In genomic region chr2:218285604-218286003, GRCh38 we compare ENCODE assay signal across 7 cellular contexts. TPM values are rescaled to one million over a fixed set of nuclear protein-coding genes. Genes with fewer than 3 reads are reported as not detected.
DNase-seq lines count a peak whose midpoint lies in the region; ATAC-seq and TF ChIP-seq lines count a peak whose summit lies in the region.

No MANE protein-coding gene starts in this region.

- H3K27ac Mint-ChIP-seq in activated naive CD8-positive, alpha-beta T cell treated with anti-CD3 and anti-CD28 coated beads, Interleukin-2, amount 50 U/mL, for 24 hours: peak overlapping the region; percentile 98
- peak overlapping the region; percentile 98 for H3K27ac Mint-ChIP-seq in stimulated activated naive B cell treated with anti-CD40 and anti-IgM and Interleukin-4, amounts not matched to agents 10 μg/mL and 1 μg/mL and 100 μg/mL, for 72 hours

- no peak overlapping the region for H3K9ac ChIP-seq in Karpas-422 (ENCODE audit: low read length)

- H3K4me3 ChIP-seq in Karpas-422 (ENCODE audit: low read length) (no peak overlapping the region), right cardiac atrium (ENCODE audit: low read length) (no peak overlapping the region)

- H3K4me1 ChIP-seq in Karpas-422 (ENCODE audit: low read length): peaks cover 38% of the 10 kb centered on the region
- peaks cover 39% of the 10 kb centered on the region for H3K4me1 ChIP-seq in right cardiac atrium (ENCODE audit: control insufficient read depth, insufficient read depth, low read length)

- no peaks in the 10 kb centered on the region for H3K27me3 ChIP-seq in Karpas-422 (ENCODE audit: low read length)
- no peaks in the 10 kb centered on the region for H3K27me3 ChIP-seq in right cardiac atrium (ENCODE audit: control insufficient read depth, insufficient read depth)

- WGBS in right cardiac atrium: 22% methylated on average over 6 of the region's 6 CpGs

- peak overlapping the region; percentile 83 for H3K4me3 Mint-ChIP-seq in activated naive CD8-positive, alpha-beta T cell treated with anti-CD3 and anti-CD28 coated beads, Interleukin-2, amount 50 U/mL, for 24 hours
- peak overlapping the region; percentile 83 to 94 for H3K4me3 Mint-ChIP-seq in stimulated activated naive B cell treated with anti-CD40 and anti-IgM and Interleukin-4, amounts not matched to agents 10 μg/mL and 1 μg/mL and 100 μg/mL, for 72 hours

- POLR2A ChIA-PET in HEK293T (lab: Yijun Ruan, JAX): interaction anchor here (1.4 to 2.8 kb wide), 3 partner anchors 11 to 15 kb away, joined by 4 to 22 read pairs (median 11); partner anchors contain the start of genes AAMP and PNKD

- no peak for ATAC-seq in activated naive CD8-positive, alpha-beta T cell treated with anti-CD3 and anti-CD28 coated beads, Interleukin-2, amount 50 U/mL, for 24 hours
- peak; percentile 7 to 31 for ATAC-seq in right cardiac atrium
- no peak for ATAC-seq in stimulated activated naive B cell treated with anti-CD40 and anti-IgM and Interleukin-4, amounts not matched to agents 10 μg/mL and 1 μg/mL and 100 μg/mL, for 72 hours (replicated peaks)

- H4K20me1 ChIP-seq in Karpas-422 (ENCODE audit: insufficient read depth, low read depth, low read length): no peaks in the 10 kb centered on the region

- H3K9me3 ChIP-seq in Karpas-422 (ENCODE audit: low read length) (no peaks in the 10 kb centered on the region), right cardiac atrium (ENCODE audit: control insufficient read depth, low read length) (no peaks in the 10 kb centered on the region)

- H2AFZ ChIP-seq in Karpas-422 (ENCODE audit: low read length): no peak overlapping the region

- no peaks in the 10 kb centered on the region for H3K79me2 ChIP-seq in Karpas-422 (ENCODE audit: low read length)

- H3K27me3 Mint-ChIP-seq in activated naive CD8-positive, alpha-beta T cell treated with anti-CD3 and anti-CD28 coated beads, Interleukin-2, amount 50 U/mL, for 24 hours: no peaks in the 10 kb centered on the region
- no peaks in the 10 kb centered on the region for H3K27me3 Mint-ChIP-seq in stimulated activated naive B cell treated with anti-CD40 and anti-IgM and Interleukin-4, amounts not matched to agents 10 μg/mL and 1 μg/mL and 100 μg/mL, for 72 hours

- no peaks in the 10 kb centered on the region for H3K36me3 ChIP-seq in Karpas-422 (ENCODE audit: insufficient read depth, low read length)

- CTCF ChIA-PET in HEK293T (lab: Yijun Ruan, JAX): interaction anchor here (2.7 kb wide), 1 partner anchor 13 kb away, joined by 23 read pairs; no protein-coding TSS in a partner anchor

- H3K27ac ChIP-seq in Karpas-422 (ENCODE audit: low read length) (no peak overlapping the region), right cardiac atrium (ENCODE audit: low read length) (peak overlapping the region; percentile 100)

- peaks cover 12% of the 10 kb centered on the region for H3K36me3 Mint-ChIP-seq in activated naive CD8-positive, alpha-beta T cell treated with anti-CD3 and anti-CD28 coated beads, Interleukin-2, amount 50 U/mL, for 24 hours (ENCODE audit: low read depth)
- H3K36me3 Mint-ChIP-seq in stimulated activated naive B cell treated with anti-CD40 and anti-IgM and Interleukin-4, amounts not matched to agents 10 μg/mL and 1 μg/mL and 100 μg/mL, for 72 hours: peaks cover 5 to 21% of the 10 kb centered on the region in 2 donors

- intact Hi-C loops in right cardiac atrium (cut with DNase I): no loop called here

- H3K4me1 Mint-ChIP-seq in activated naive CD8-positive, alpha-beta T cell treated with anti-CD3 and anti-CD28 coated beads, Interleukin-2, amount 50 U/mL, for 24 hours: peaks cover 76% of the 10 kb centered on the region
- H3K4me1 Mint-ChIP-seq in stimulated activated naive B cell treated with anti-CD40 and anti-IgM and Interleukin-4, amounts not matched to agents 10 μg/mL and 1 μg/mL and 100 μg/mL, for 72 hours: peaks cover 58 to 80% of the 10 kb centered on the region in 2 donors

- no peaks in the 10 kb centered on the region for H3K9me2 ChIP-seq in Karpas-422 (replicated peaks; ENCODE audit: insufficient read depth, low read length)

- DNase-seq in Karpas-422 (no peak), right cardiac atrium (peak; percentile 76 to 85 (median 82)), cerebellar nuclear complex (lab: John Stamatoyannopoulos, UW) (no peak), HEK293T (ENCODE audit: extremely low spot score) (no peak), H4 (ENCODE audit: low spot score) (no peak)
- no peak for DNase-seq in activated naive CD8-positive, alpha-beta T cell treated with anti-CD3 and anti-CD28 coated beads, Interleukin-2, amount 50 U/mL, for 24 hours
- no peak for DNase-seq in stimulated activated naive B cell treated with anti-CD40 and anti-IgM and Interleukin-4, amounts not matched to agents 10 μg/mL and 1 μg/mL and 100 μg/mL, for 72 hours

- no peaks in the 10 kb centered on the region for H3K9me3 Mint-ChIP-seq in activated naive CD8-positive, alpha-beta T cell treated with anti-CD3 and anti-CD28 coated beads, Interleukin-2, amount 50 U/mL, for 24 hours
- H3K9me3 Mint-ChIP-seq in stimulated activated naive B cell treated with anti-CD40 and anti-IgM and Interleukin-4, amounts not matched to agents 10 μg/mL and 1 μg/mL and 100 μg/mL, for 72 hours: no peaks in the 10 kb centered on the region

- H3K4me2 ChIP-seq in Karpas-422 (ENCODE audit: low read depth, low read length, poor library complexity, severe bottlenecking): peak overlapping the region; percentile 72

TF ChIP-seq in HEK293T, 16 proteins besides CTCF, POLR2A, EP300 and RAD21:
- TF ChIP-seq BHLHE40 (IDR thresholded peaks at IDR 0.05; ENCODE audit: borderline replicate concordance): no peak
- no peak for TF ChIP-seq HDGF (IDR thresholded peaks at IDR 0.05; ENCODE audit: borderline replicate concordance)
- no peak for TF ChIP-seq CTBP1 (IDR thresholded peaks at IDR 0.05; ENCODE audit: borderline replicate concordance)
- TF ChIP-seq LEF1 (IDR thresholded peaks at IDR 0.05; ENCODE audit: borderline replicate concordance): no peak
- TF ChIP-seq FOXA1 (IDR thresholded peaks at IDR 0.05): no peak
- no peak for TF ChIP-seq SUZ12 (IDR thresholded peaks at IDR 0.05)
- no peak for TF ChIP-seq FOXK2 (IDR thresholded peaks at IDR 0.05)
- no peak for TF ChIP-seq ELF4 (IDR thresholded peaks at IDR 0.05)
- no peak for TF ChIP-seq TARDBP (IDR thresholded peaks at IDR 0.05)
- no peak for TF ChIP-seq L3MBTL2 (conservative IDR thresholded peaks at IDR 0.05)
- TF ChIP-seq, protein P1, sequence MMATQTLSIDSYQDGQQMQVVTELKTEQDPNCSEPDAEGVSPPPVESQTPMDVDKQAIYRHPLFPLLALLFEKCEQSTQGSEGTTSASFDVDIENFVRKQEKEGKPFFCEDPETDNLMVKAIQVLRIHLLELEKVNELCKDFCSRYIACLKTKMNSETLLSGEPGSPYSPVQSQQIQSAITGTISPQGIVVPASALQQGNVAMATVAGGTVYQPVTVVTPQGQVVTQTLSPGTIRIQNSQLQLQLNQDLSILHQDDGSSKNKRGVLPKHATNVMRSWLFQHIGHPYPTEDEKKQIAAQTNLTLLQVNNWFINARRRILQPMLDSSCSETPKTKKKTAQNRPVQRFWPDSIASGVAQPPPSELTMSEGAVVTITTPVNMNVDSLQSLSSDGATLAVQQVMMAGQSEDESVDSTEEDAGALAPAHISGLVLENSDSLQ (IDR thresholded peaks at IDR 0.05): no peak
- no peak for TF ChIP-seq ARNT (IDR thresholded peaks at IDR 0.05)
- TF ChIP-seq ZNF384 (IDR thresholded peaks at IDR 0.05): no peak
- no peak for TF ChIP-seq NFRKB (IDR thresholded peaks at IDR 0.05)

RNA-seq across cellular contexts. Expression of gene TMBIM1, which starts 6.7 kb away (rescaled TPM):
- total RNA-seq in Karpas-422 (2014; rRNA removed; shearing (Covaris generic); ENCODE audit: low replicate concordance): 17.0 and 23.3 TPM in 2 replicates
- 100 to 1,000 TPM in 3 of 4 donors, 10 to 100 TPM in 1; 95.2 to 158 (median 118) TPM for total RNA-seq in right cardiac atrium
- 64.3 TPM for polyA plus RNA-seq in right cardiac atrium
- 57.1 and 70.5 TPM in 2 replicates for total RNA-seq in H4 (2014; rRNA removed; shearing (Covaris generic))

RNA-seq across cellular contexts. Expression of gene PNKD, which starts 15.3 kb away (rescaled TPM):
- 26.5 and 60.1 TPM in 2 replicates for total RNA-seq in Karpas-422 (2014; rRNA removed; shearing (Covaris generic); ENCODE audit: low replicate concordance)
- total RNA-seq in right cardiac atrium: 10 to 100 TPM; 69.3 to 96.5 (median 80.5) TPM
- polyA plus RNA-seq in right cardiac atrium: 157 TPM
- 39.6 and 40.2 TPM in 2 replicates for total RNA-seq in H4 (2014; rRNA removed; shearing (Covaris generic))

RNA-seq across cellular contexts. Expression of gene AAMP, which starts 15.7 kb away (rescaled TPM):
- total RNA-seq in Karpas-422 (2014; rRNA removed; shearing (Covaris generic); ENCODE audit: low replicate concordance): 77.6 and 204 TPM in 2 replicates
- total RNA-seq in right cardiac atrium: 10 to 100 TPM; 44.3 to 53.9 (median 49.9) TPM
- polyA plus RNA-seq in right cardiac atrium: 56.6 TPM
- 120 and 187 TPM in 2 replicates for total RNA-seq in H4 (2014; rRNA removed; shearing (Covaris generic))

RNA-seq across cellular contexts. Expression of gene GPBAR1, which starts 24.8 kb away (rescaled TPM):
- total RNA-seq in Karpas-422 (2014; rRNA removed; shearing (Covaris generic); ENCODE audit: low replicate concordance): 0.29 and 0.82 TPM in 2 replicates
- 1 to 10 TPM; 5.2 to 8.6 (median 5.9) TPM for total RNA-seq in right cardiac atrium
- polyA plus RNA-seq in right cardiac atrium: 3.5 TPM
- total RNA-seq in H4 (2014; rRNA removed; shearing (Covaris generic)): 0.37 TPM in 1 of 2 replicates, not detected in the other

Comparison
In these comparisons a context has a peak if more than half of its experiments do, and no peak if none do; other contexts are left out.
1. DNase-seq: peak in right cardiac atrium (3 of 3); none in Karpas-422 (single experiment), activated naive CD8-positive, alpha-beta T cell treated with anti-CD3 and anti-CD28 coated beads, Interleukin-2, amount 50 U/mL, for 24 hours (single experiment), stimulated activated naive B cell treated with anti-CD40 and anti-IgM and Interleukin-4, amounts not matched to agents 10 μg/mL and 1 μg/mL and 100 μg/mL, for 72 hours (single experiment), cerebellar nuclear complex (0 of 2), HEK293T (single experiment) and H4 (single experiment).
2. ATAC-seq: peak in right cardiac atrium (2 of 2); none in activated naive CD8-positive, alpha-beta T cell treated with anti-CD3 and anti-CD28 coated beads, Interleukin-2, amount 50 U/mL, for 24 hours (single experiment) and stimulated activated naive B cell treated with anti-CD40 and anti-IgM and Interleukin-4, amounts not matched to agents 10 μg/mL and 1 μg/mL and 100 μg/mL, for 72 hours (0 of 2).